8 cellular contexts compared by ENCODE assay signal in genomic region chr15:39920510-39921273, GRCh38. TPM values are rescaled to one million over a fixed set of nuclear protein-coding genes. Genes with fewer than 3 reads are reported as not detected.
A peak's percentile ranks its signal among the peaks of the same experiment; 100 is the strongest.
DNase-seq lines count a peak whose midpoint lies in the region; ATAC-seq, FAIRE-seq and TF ChIP-seq lines count a peak whose summit lies in the region.

No MANE protein-coding gene starts in this region.

- H3K4me1 ChIP-seq in DOHH2 (ENCODE audit: control insufficient read depth, low read length) (peaks cover 26% of the 10 kb centered on the region), SK-N-SH (ENCODE audit: control insufficient read depth in 1 of 2, insufficient read depth in 2 of 2, low read depth in 1 of 2, low read length in 1 of 2) (peaks cover 5 to 6% of the 10 kb centered on the region in 2 experiments; a peak in 2 of 4 replicates), pancreas (peaks cover 6 to 9% (median 8%) of the 10 kb centered on the region in 3 donors), tibial artery (peaks cover 0 to 23% (median 4%) of the 10 kb centered on the region in 4 donors)

- H3K36me3 ChIP-seq in DOHH2 (ENCODE audit: control insufficient read depth, low read length) (no peaks in the 10 kb centered on the region), SK-N-SH (replicated peaks in 1 of 2; ENCODE audit: control insufficient read depth in 1 of 2, insufficient read depth in 2 of 2, low read length in 1 of 2) (peaks cover 0 to 11% of the 10 kb centered on the region in 2 experiments), pancreas (no peaks in the 10 kb centered on the region), tibial artery (no peaks in the 10 kb centered on the region)

- no peak for TF ChIP-seq RAD21 in SK-N-SH (IDR thresholded peaks at IDR 0.05; ENCODE audit: low read length)

- TF ChIP-seq EP300 in SK-N-SH (IDR thresholded peaks at IDR 0.05; ENCODE audit: borderline replicate concordance in 1 of 2, low read depth in 1 of 2, low read length in 1 of 2): no peak

- H3K27me3 ChIP-seq in DOHH2 (ENCODE audit: control insufficient read depth, low read length) (peaks cover 2% of the 10 kb centered on the region; the same call in 1 of the 2 replicates), SK-N-SH (ENCODE audit: insufficient read depth) (no peaks in the 10 kb centered on the region), pancreas (peaks cover 0 to 6% (median 0%) of the 10 kb centered on the region in 4 donors), tibial artery (no peaks in the 10 kb centered on the region)

- H3K27ac ChIP-seq in DOHH2 (ENCODE audit: low read depth, low read length): no peak overlapping the region
- peak overlapping the region; percentile 73 to 96 for H3K27ac ChIP-seq in SK-N-SH (ENCODE audit: low read depth in 2 of 2, low read length in 1 of 2)
- H3K27ac ChIP-seq in pancreas: peak overlapping the region in 3 of 4 donors; percentile 11 to 59 (median 38)
- H3K27ac ChIP-seq in tibial artery: peak overlapping the region; percentile 86 to 89

- H3K79me2 ChIP-seq in DOHH2 (ENCODE audit: control insufficient read depth, low read length) (no peaks in the 10 kb centered on the region), SK-N-SH (ENCODE audit: insufficient read depth) (peaks cover 46% of the 10 kb centered on the region)

- H3K36me3 Mint-ChIP-seq in IgD-negative memory B cell: no peaks in the 10 kb centered on the region
- H3K36me3 Mint-ChIP-seq in activated naive CD8-positive, alpha-beta T cell: peaks cover 2% of the 10 kb centered on the region

- peak overlapping the region; percentile 97 for H2AFZ ChIP-seq in SK-N-SH (ENCODE audit: low read depth)

- H3K9ac ChIP-seq in SK-N-SH: peak overlapping the region; percentile 99

- no peaks in the 10 kb centered on the region for H3K9me3 Mint-ChIP-seq in IgD-negative memory B cell
- no peaks in the 10 kb centered on the region for H3K9me3 Mint-ChIP-seq in activated naive CD8-positive, alpha-beta T cell (ENCODE audit: low read depth)

- H3K27ac Mint-ChIP-seq in IgD-negative memory B cell: peak overlapping the region; percentile 21 to 72 (median 59)
- H3K27ac Mint-ChIP-seq in activated naive CD8-positive, alpha-beta T cell: peak overlapping the region; percentile 85

- DNase-seq in SK-N-SH (peak; percentile 95), Right ventricle myocardium inferior (ENCODE audit: missing footprints) (peak; percentile 86), pancreas (peak; percentile 62 to 89 (median 77)), tibial artery (peak; percentile 73 to 89)

- H3K4me1 Mint-ChIP-seq in IgD-negative memory B cell: peaks cover 8 to 16% (median 10%) of the 10 kb centered on the region in 3 donors
- H3K4me1 Mint-ChIP-seq in activated naive CD8-positive, alpha-beta T cell (ENCODE audit: low read depth): peaks cover 19% of the 10 kb centered on the region

- peak; percentile 85 for ATAC-seq in GM21576 (IDR thresholded peaks at IDR 0.05; ENCODE audit: unreplicated experiment)
- ATAC-seq in Right ventricle myocardium inferior: peak; percentile 96
- peak; percentile 93 to 98 (median 96) for ATAC-seq in pancreas

- peaks cover 22% of the 10 kb centered on the region for H3K27me3 Mint-ChIP-seq in IgD-negative memory B cell
- peaks cover 11% of the 10 kb centered on the region for H3K27me3 Mint-ChIP-seq in activated naive CD8-positive, alpha-beta T cell

- peak overlapping the region; percentile 87 to 97 (median 90) for H3K4me3 Mint-ChIP-seq in IgD-negative memory B cell
- H3K4me3 Mint-ChIP-seq in activated naive CD8-positive, alpha-beta T cell: peak overlapping the region; percentile 86

- H3K9me2 ChIP-seq in DOHH2 (replicated peaks; ENCODE audit: control insufficient read depth, low read length) (no peaks in the 10 kb centered on the region), SK-N-SH (no peaks in the 10 kb centered on the region)

- H3K4me3 ChIP-seq in DOHH2 (ENCODE audit: low read length) (peak overlapping the region; percentile 68), SK-N-SH (ENCODE audit: low read depth in 2 of 2, low read length in 1 of 2) (peak overlapping the region; percentile 71 to 92), pancreas (peak overlapping the region; percentile 32 to 65 (median 59)), tibial artery (peak overlapping the region; percentile 60 to 64)

- TF ChIP-seq CTCF in DOHH2 (IDR thresholded peaks at IDR 0.05; ENCODE audit: low read depth, low read length, poor library complexity, severe bottlenecking) (peak; percentile 30), SK-N-SH (IDR thresholded peaks at IDR 0.05) (no peak; the same call in 1 of the 2 replicates), pancreas (IDR thresholded peaks at IDR 0.05) (no peak), tibial artery (IDR thresholded peaks at IDR 0.05) (no peak)

- CTCF ChIA-PET in SK-N-SH (lab: Yijun Ruan, JAX): interaction anchor here (1.0 to 1.5 kb wide), 4 partner anchors 11 to 63 kb away, joined by 3 to 5 read pairs (median 4); no protein-coding TSS in a partner anchor

- H3K9me3 ChIP-seq in DOHH2 (ENCODE audit: control insufficient read depth, insufficient read depth, low read length) (no peaks in the 10 kb centered on the region), SK-N-SH (no peaks in the 10 kb centered on the region), pancreas (no peaks in the 10 kb centered on the region), tibial artery (no peaks in the 10 kb centered on the region)

- POLR2A ChIA-PET in SK-N-SH (lab: Yijun Ruan, JAX): interaction anchor here (0.6 to 1.8 kb wide), 7 partner anchors 13 to 552 kb away, joined by 3 to 6 read pairs (median 3); partner anchors contain the start of genes EIF2AK4 and FSIP1

- no peak for FAIRE-seq in pancreas (lab: Jason Lieb, UNC)

- intact Hi-C loops in Right ventricle myocardium inferior (cut with DNase I): no loop called here
- intact Hi-C loops in pancreas (cut with DNase I): no loop called here
- intact Hi-C loops in tibial artery (cut with DNase I; ENCODE audit: low total_unique reads): no loop called here

- H3K4me2 ChIP-seq in DOHH2 (ENCODE audit: low read length): peak overlapping the region; percentile 60
- peak overlapping the region; percentile 99 for H3K4me2 ChIP-seq in SK-N-SH

- H3F3A ChIP-seq in DOHH2 (ENCODE audit: control insufficient read depth, insufficient read depth) (no peaks in the 10 kb centered on the region), SK-N-SH (replicated peaks; ENCODE audit: insufficient read depth) (peaks cover 28% of the 10 kb centered on the region)

- 10% methylated on average over 19 of the region's 70 CpGs for WGBS in SK-N-SH (ENCODE audit: low lambda C conversion rate)
- WGBS in pancreas, 2 donors: 1% methylated on average over 64 to 70 of the region's 70 CpGs

- H4K20me1 ChIP-seq in DOHH2 (ENCODE audit: control insufficient read depth, insufficient read depth, low read depth, low read length) (no peaks in the 10 kb centered on the region), SK-N-SH (ENCODE audit: insufficient read depth) (no peaks in the 10 kb centered on the region)

TF ChIP-seq in SK-N-SH, 30 proteins besides CTCF, POLR2A, EP300 and RAD21 (continues in another document):
- TF ChIP-seq, protein P1, sequence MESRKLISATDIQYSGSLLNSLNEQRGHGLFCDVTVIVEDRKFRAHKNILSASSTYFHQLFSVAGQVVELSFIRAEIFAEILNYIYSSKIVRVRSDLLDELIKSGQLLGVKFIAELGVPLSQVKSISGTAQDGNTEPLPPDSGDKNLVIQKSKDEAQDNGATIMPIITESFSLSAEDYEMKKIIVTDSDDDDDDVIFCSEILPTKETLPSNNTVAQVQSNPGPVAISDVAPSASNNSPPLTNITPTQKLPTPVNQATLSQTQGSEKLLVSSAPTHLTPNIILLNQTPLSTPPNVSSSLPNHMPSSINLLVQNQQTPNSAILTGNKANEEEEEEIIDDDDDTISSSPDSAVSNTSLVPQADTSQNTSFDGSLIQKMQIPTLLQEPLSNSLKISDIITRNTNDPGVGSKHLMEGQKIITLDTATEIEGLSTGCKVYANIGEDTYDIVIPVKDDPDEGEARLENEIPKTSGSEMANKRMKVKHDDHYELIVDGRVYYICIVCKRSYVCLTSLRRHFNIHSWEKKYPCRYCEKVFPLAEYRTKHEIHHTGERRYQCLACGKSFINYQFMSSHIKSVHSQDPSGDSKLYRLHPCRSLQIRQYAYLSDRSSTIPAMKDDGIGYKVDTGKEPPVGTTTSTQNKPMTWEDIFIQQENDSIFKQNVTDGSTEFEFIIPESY (IDR thresholded peaks at IDR 0.05; ENCODE audit: borderline replicate concordance, low read depth): no peak

RNA-seq across cellular contexts. Expression of gene GPR176, which starts 0.6 kb away (rescaled TPM):
- polyA plus RNA-seq in IgD-negative memory B cell (0.46 TPM), SK-N-SH (2012; rRNA removed) (21.9 and 34.1 TPM in 2 replicates), pancreas (1 to 10 TPM; 1.0 to 1.1 TPM)
- 17.9 and 24.9 TPM in 2 replicates for polyA plus RNA-seq in SK-N-SH (2012; cell fraction: cytosol; rRNA removed)
- 32.5 and 33.8 TPM in 2 replicates for polyA plus RNA-seq in SK-N-SH (2012; cell fraction: nucleus; rRNA removed)
- total RNA-seq in Right ventricle myocardium inferior (1.8 TPM), pancreas (1 to 10 TPM in 2 of 6 donors, under 1 TPM in 4; 0.16 to 6.8 (median 0.60) TPM)

RNA-seq across cellular contexts. Expression of gene EIF2AK4, which starts 13.2 kb away (rescaled TPM):
- polyA plus RNA-seq in IgD-negative memory B cell: 18.1 TPM
- 52.8 and 63.7 TPM in 2 replicates for polyA plus RNA-seq in SK-N-SH (2012; rRNA removed)
- polyA plus RNA-seq in SK-N-SH (2012; cell fraction: cytosol; rRNA removed): 59.7 and 64.2 TPM in 2 replicates
- polyA plus RNA-seq in SK-N-SH (2012; cell fraction: nucleus; rRNA removed): 38.9 and 43.1 TPM in 2 replicates
- 23.3 TPM for total RNA-seq in Right ventricle myocardium inferior
- 10 to 100 TPM in 5 of 6 donors, 1 to 10 TPM in 1; 9.9 to 19.7 (median 11.7) TPM for total RNA-seq in pancreas
- 10 to 100 TPM; 23.2 to 31.1 TPM for polyA plus RNA-seq in pancreas

Comparison
In these comparisons a context has a peak if more than half of its experiments do, and no peak if none do; other contexts are left out.
1. RNA of gene GPR176, which starts 0.6 kb away (polyA plus RNA-seq): 17.9 to 34.1 TPM in SK-N-SH; 1.0 to 1.1 TPM in pancreas and 0.46 TPM in IgD-negative memory B cell (single experiment); every median in the first group is over 4 times any median in the second.
2. Peak in every context shown above with its lines, with median percentiles within 50 percentile points of each other: H3K4me3 ChIP-seq, ATAC-seq and DNase-seq.